In genomic region chr4:113952452-113953029, GRCh38 we compare ENCODE assay signal across 9 cellular contexts. TPM values are rescaled to one million over a fixed set of nuclear protein-coding genes. Genes with fewer than 3 reads are reported as not detected.
A peak's percentile ranks its signal among the peaks of the same experiment; 100 is the strongest.
DNase-seq lines count a peak whose midpoint lies in the region; ATAC-seq and TF ChIP-seq lines count a peak whose summit lies in the region.
"Had no signal": no experiment of that assay in that cellular context is flagged by ENCODE, and none has a peak within 500 bp of the region (broad histone marks: within the 10 kb centered on the region; RNA-seq: fewer than 3 reads in every experiment).

No MANE protein-coding gene starts in this region.

- H3K9me3 Mint-ChIP-seq in immature natural killer cell, result no peaks in the 10 kb centered on the region
- H3K9me3 Mint-ChIP-seq: activated naive CD4-positive, alpha-beta T cell treated with anti-CD3 and anti-CD28 coated beads, Interleukin-2, amount 50 U/mL, for 24 hours had no signal

- no peak for TF ChIP-seq POLR2A in testis (IDR thresholded peaks at IDR 0.05)

- 62% methylated on average over 9 of the region's 9 CpGs for WGBS in testis, 2 donors

- H3K27ac ChIP-seq in ascending aorta (no peak overlapping the region), testis (no peak overlapping the region)

- H3K4me3 Mint-ChIP-seq in immature natural killer cell, result peak overlapping the region in 1 of 5 donors; percentile 31
- H3K4me3 Mint-ChIP-seq: activated naive CD4-positive, alpha-beta T cell treated with anti-CD3 and anti-CD28 coated beads, Interleukin-2, amount 50 U/mL, for 24 hours had no signal

- intact Hi-C loops in ascending aorta (cut with DNase I), result loop anchor here (5.0 kb wide), 2 partner anchors 120 to 425 kb away; no protein-coding TSS in a partner anchor
- intact Hi-C loops in testis (cut with DNase I; ENCODE audit: low total_unique reads), result no loop called here

- TF ChIP-seq CTCF in ascending aorta (IDR thresholded peaks at IDR 0.05) (peak; percentile 49 to 71 (median 68)), testis (IDR thresholded peaks at IDR 0.05) (peak in 2 of 3 experiments; percentile 51 to 62)

- peak overlapping the region in 1 of 6 donors; percentile 32 for H3K27ac Mint-ChIP-seq in immature natural killer cell

- ATAC-seq in GM19023 (IDR thresholded peaks at IDR 0.05; ENCODE audit: unreplicated experiment) (peak; percentile 89), HG03060 (IDR thresholded peaks at IDR 0.05; ENCODE audit: low read depth, unreplicated experiment) (peak; percentile 77)

- H3K4me1 Mint-ChIP-seq in immature natural killer cell, result peaks cover 3 to 17% of the 10 kb centered on the region in 2 donors

- no peak overlapping the region for H3K4me3 ChIP-seq in ascending aorta
- H3K4me3 ChIP-seq in testis, result no peak overlapping the region

- peaks cover 0 to 5% (median 1%) of the 10 kb centered on the region in 3 donors for H3K27me3 Mint-ChIP-seq in immature natural killer cell (ENCODE audit: low read depth in 3 of 3)

- H3K36me3 Mint-ChIP-seq in immature natural killer cell, result peaks cover 0 to 4% (median 0%) of the 10 kb centered on the region in 3 donors
- H3K36me3 Mint-ChIP-seq: activated naive CD4-positive, alpha-beta T cell treated with anti-CD3 and anti-CD28 coated beads, Interleukin-2, amount 50 U/mL, for 24 hours had no signal

- H3K36me3 ChIP-seq in ascending aorta (no peaks in the 10 kb centered on the region), testis (ENCODE audit: low read depth, missing control alignments) (no peaks in the 10 kb centered on the region)

- H3K9me3 ChIP-seq in ascending aorta, result no peaks in the 10 kb centered on the region
- no peaks in the 10 kb centered on the region for H3K9me3 ChIP-seq in testis

- H3K27me3 ChIP-seq in ascending aorta (no peaks in the 10 kb centered on the region), testis (no peaks in the 10 kb centered on the region)

- DNase-seq in DMS114 treated with DMSO at 0.1 percent for 48 hours (lab: John Stamatoyannopoulos, UW; ENCODE audit: unreplicated experiment) (peak; percentile 54), NCI-H2227 treated with DMSO at 0.1 percent for 48 hours (lab: John Stamatoyannopoulos, UW) (peak; percentile 55), ascending aorta (ENCODE audit: low spot score in 2 of 2) (no peak), immature natural killer cell (peak; percentile 35 to 46 (median 42)), testis (peak; percentile 16), hepatic stellate cell (ENCODE audit: low spot score) (no peak)

- H3K4me1 ChIP-seq in ascending aorta (peaks cover 0 to 7% of the 10 kb centered on the region in 2 donors), testis (no peaks in the 10 kb centered on the region)

RNA-seq across cellular contexts. Expression of gene ARSJ, which starts 26.9 kb away (rescaled TPM):
- total RNA-seq in ascending aorta (14.6 TPM), testis (under 1 TPM; 0.55 to 0.74 TPM)
- polyA plus RNA-seq in immature natural killer cell (under 1 TPM in 1 of 3 donors, not detected in 2; 0.99 TPM), testis (ENCODE audit: insufficient read depth, low read depth, low replicate concordance) (1.6 TPM)

Comparison
In these comparisons a context has a peak if more than half of its experiments do, and no peak if none do; other contexts are left out.
1. DNase-seq: peak in DMS114 treated with DMSO at 0.1 percent for 48 hours (single experiment), NCI-H2227 treated with DMSO at 0.1 percent for 48 hours (single experiment), immature natural killer cell (3 of 3) and testis (single experiment); none in ascending aorta (0 of 2) and hepatic stellate cell (single experiment).